ENCODE assay signal across 1 cellular context in the genomic region with DNA sequence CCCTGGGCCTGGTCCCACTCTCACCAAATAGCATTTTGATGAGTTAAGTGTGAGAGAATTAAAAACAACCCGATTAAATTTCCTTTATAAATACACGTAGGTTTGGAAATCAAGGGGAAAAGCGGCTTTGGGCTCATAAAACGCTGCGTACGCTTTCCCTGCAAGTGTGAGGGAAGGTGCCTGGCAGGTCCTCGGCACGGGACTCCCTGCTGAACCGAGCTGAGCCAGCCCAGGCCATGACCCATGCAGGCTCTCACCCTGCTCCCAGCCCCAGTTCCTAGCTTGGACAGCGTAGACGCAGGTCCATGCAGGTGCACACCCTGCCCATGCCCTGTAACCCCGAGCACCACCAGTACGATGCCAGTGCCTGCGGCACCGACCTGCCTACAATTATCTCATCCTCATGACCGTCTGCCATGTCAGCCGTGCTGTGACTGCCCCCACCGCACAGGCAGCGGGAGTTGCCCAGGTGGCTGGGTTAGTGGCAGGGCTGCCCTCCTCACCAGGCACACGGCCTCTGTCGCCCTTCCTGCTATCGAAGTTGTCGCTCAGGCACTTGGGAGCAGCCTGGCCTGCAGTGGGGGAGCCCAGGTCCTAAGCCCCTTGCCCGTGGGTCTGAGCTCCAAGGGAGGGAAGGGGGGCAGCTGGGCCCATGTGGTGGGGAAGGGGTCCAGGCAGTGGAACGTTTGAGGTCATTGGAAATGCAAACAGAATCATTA.
TF ChIP-seq lines count a peak whose summit lies in the region.

No MANE protein-coding gene starts in this region.

TF ChIP-seq in HEK293, 187 proteins besides CTCF, POLR2A, EP300 and RAD21 (continued from another document):
- 0 out of 2 replicates have a peak, but pooled peaks have one; percentile 12 for TF ChIP-seq ZNF600 (tag by site-specific recombination; IDR thresholded peaks at IDR 0.05)
